ENCODE assay signal across 12 cellular contexts in the genomic region with DNA sequence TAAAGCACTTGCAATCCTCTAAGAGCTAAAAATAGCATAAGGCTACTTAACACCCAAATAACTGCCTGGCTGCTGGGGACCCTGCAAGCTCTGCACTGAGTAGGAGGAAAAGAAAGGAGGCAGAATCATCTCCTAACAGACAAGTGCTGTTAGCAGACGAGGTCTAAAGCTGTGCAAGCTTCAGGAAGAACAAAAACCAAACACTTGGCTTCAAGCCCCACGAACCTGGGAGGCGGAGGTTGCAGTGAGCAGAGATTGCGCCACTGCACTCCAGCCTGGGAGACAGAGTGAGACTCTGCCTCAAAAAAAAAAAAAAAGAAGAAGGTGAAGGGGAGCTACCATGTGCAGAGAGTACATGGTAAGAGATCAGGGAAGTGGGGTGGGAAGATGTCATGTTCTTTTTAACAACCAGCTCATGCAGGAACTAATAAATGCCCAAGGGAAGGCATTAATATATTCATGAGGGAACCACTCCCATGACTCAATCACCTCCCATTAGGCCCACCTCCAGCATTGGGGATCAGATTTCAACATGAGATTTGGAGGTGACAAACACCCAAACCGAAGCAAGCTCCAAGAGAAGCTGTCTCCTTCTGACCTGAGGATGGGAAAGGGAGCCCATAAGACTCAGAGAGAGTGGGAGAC. TPM values are rescaled to one million over a fixed set of nuclear protein-coding genes. Genes with fewer than 3 reads are reported as not detected.
DNase-seq lines count a peak whose midpoint lies in the region; ATAC-seq and TF ChIP-seq lines count a peak whose summit lies in the region.
"Had no signal": no experiment of that assay in that cellular context is flagged by ENCODE, and none has a peak within 500 bp of the region (broad histone marks: within the 10 kb centered on the region; RNA-seq: fewer than 3 reads in every experiment).

No MANE protein-coding gene starts in this region.

- H3K9me3 Mint-ChIP-seq in mesothelial cell of epicardium: peaks cover 27% of the 10 kb centered on the region
- peaks cover 0 to 32% (median 12%) of the 10 kb centered on the region in 11 donors for H3K9me3 Mint-ChIP-seq in naive thymus-derived CD4-positive, alpha-beta T cell

- H3K4me3 Mint-ChIP-seq in mesothelial cell of epicardium: peak overlapping the region; percentile 45
- no peak overlapping the region for H3K4me3 Mint-ChIP-seq in naive thymus-derived CD4-positive, alpha-beta T cell

- H3K27ac Mint-ChIP-seq in mesothelial cell of epicardium: peak overlapping the region; percentile 74
- no peak overlapping the region for H3K27ac Mint-ChIP-seq in naive thymus-derived CD4-positive, alpha-beta T cell

- H3K36me3 ChIP-seq in naive thymus-derived CD4-positive, alpha-beta T cell (ENCODE audit: control insufficient read depth in 2 of 3, insufficient read depth in 3 of 3, low read length in 3 of 3): no peaks in the 10 kb centered on the region
- H3K36me3 ChIP-seq: vagina had no signal

- peaks cover 5% of the 10 kb centered on the region for H3K36me3 Mint-ChIP-seq in mesothelial cell of epicardium
- H3K36me3 Mint-ChIP-seq in naive thymus-derived CD4-positive, alpha-beta T cell: peaks cover 0 to 3% (median 0%) of the 10 kb centered on the region in 5 donors
- H3K36me3 Mint-ChIP-seq: brain had no signal

- ATAC-seq in naive thymus-derived CD4-positive, alpha-beta T cell: no peak
- no peak for ATAC-seq in HG03565 (IDR thresholded peaks at IDR 0.05; ENCODE audit: unreplicated experiment)

- CTCF ChIA-PET in naive thymus-derived CD4-positive, alpha-beta T cell (lab: Charles Lee): no interaction called here

- TF ChIP-seq CTCF in C4-2B (conservative IDR thresholded peaks at IDR 0.05) (no peak), coronary artery (IDR thresholded peaks at IDR 0.05) (no peak), mesothelial cell of epicardium (IDR thresholded peaks at IDR 0.05; ENCODE audit: unreplicated experiment) (no peak)

- peak overlapping the region; percentile 31 for H3K4me3 ChIP-seq in coronary artery
- no peak overlapping the region for H3K4me3 ChIP-seq in naive thymus-derived CD4-positive, alpha-beta T cell (ENCODE audit: low read length)
- H3K4me3 ChIP-seq: vagina had no signal

- H3K27ac ChIP-seq in C4-2B (peak overlapping the region; percentile 5; the same call in 1 of the 2 replicates), coronary artery (no peak overlapping the region)
- H3K27ac ChIP-seq in naive thymus-derived CD4-positive, alpha-beta T cell (ENCODE audit: low read depth, low read length): no peak overlapping the region
- H3K27ac ChIP-seq: vagina had no signal

- H3K4me1 ChIP-seq in naive thymus-derived CD4-positive, alpha-beta T cell (ENCODE audit: control insufficient read depth in 2 of 2, insufficient read depth in 2 of 2, low read length in 2 of 2): peaks cover 0 to 3% of the 10 kb centered on the region in 2 donors

- no peaks in the 10 kb centered on the region for H3K27me3 Mint-ChIP-seq in mesothelial cell of epicardium (ENCODE audit: low read depth)
- H3K27me3 Mint-ChIP-seq in naive thymus-derived CD4-positive, alpha-beta T cell: peaks cover 10 to 61% (median 46%) of the 10 kb centered on the region in 5 donors

- POLR2A ChIA-PET in naive thymus-derived CD4-positive, alpha-beta T cell (lab: Charles Lee): no interaction called here

- H3K4me1 Mint-ChIP-seq in mesothelial cell of epicardium: peaks cover 18% of the 10 kb centered on the region
- peaks cover 0 to 10% (median 5%) of the 10 kb centered on the region in 7 donors for H3K4me1 Mint-ChIP-seq in naive thymus-derived CD4-positive, alpha-beta T cell

- intact Hi-C loops in naive thymus-derived CD4-positive, alpha-beta T cell (cut with micrococcal nuclease): no loop called here

- H3K27me3 ChIP-seq in naive thymus-derived CD4-positive, alpha-beta T cell (ENCODE audit: control insufficient read depth in 2 of 2, insufficient read depth in 2 of 2, low read length in 2 of 2): no peaks in the 10 kb centered on the region
- H3K27me3 ChIP-seq: vagina had no signal

- no peaks in the 10 kb centered on the region for H3K9me3 ChIP-seq in naive thymus-derived CD4-positive, alpha-beta T cell (ENCODE audit: control insufficient read depth in 2 of 3, low read length in 3 of 3)
- H3K9me3 ChIP-seq: vagina had no signal

- DNase-seq in NCI-H2171 treated with DMSO at 0.1 percent for 48 hours (lab: John Stamatoyannopoulos, UW) (peak; percentile 66), coronary artery (ENCODE audit: low spot score) (no peak), mesothelial cell of epicardium (ENCODE audit: low spot score in 2 of 2, unreplicated experiment in 2 of 2) (no peak), NCI-H1105 treated with DMSO at 0.1 percent for 48 hours (lab: John Stamatoyannopoulos, UW) (no peak)
- no peak for DNase-seq in naive thymus-derived CD4-positive, alpha-beta T cell
- DNase-seq in stimulated activated CD4-positive, alpha-beta T cell treated with anti-CD3 and anti-CD28 coated beads, Interleukin-4, amount 100 ng/mL, for 24 hours: no peak
- DNase-seq: activated CD4-positive, alpha-beta T cell treated with anti-CD3 and anti-CD28 coated beads, Interleukin-2, amount 50 U/mL, for 48 hours; NCI-H526 had no signal

RNA-seq across cellular contexts. Expression of a gene that starts 28.8 kb away (rescaled TPM):
- 29.2 to 33.2 TPM (median 30.0 TPM) in 3 replicates for total RNA-seq in mesothelial cell of epicardium
- total RNA-seq in naive thymus-derived CD4-positive, alpha-beta T cell: 10 to 100 TPM; 20.6 to 26.8 (median 25.7) TPM
- polyA plus RNA-seq in naive thymus-derived CD4-positive, alpha-beta T cell: 10 to 100 TPM; 20.2 to 26.1 TPM

RNA-seq across cellular contexts. Expression of a gene that starts 54.9 kb away (rescaled TPM):
- total RNA-seq in mesothelial cell of epicardium: 80.7 to 95.5 TPM (median 85.0 TPM) in 3 replicates
- 10 to 100 TPM; 20.9 to 42.0 (median 35.1) TPM for total RNA-seq in naive thymus-derived CD4-positive, alpha-beta T cell
- polyA plus RNA-seq in naive thymus-derived CD4-positive, alpha-beta T cell: 10 to 100 TPM; 21.4 to 24.5 TPM
